ENCODE assay signal across 8 cellular contexts in genomic region chr17:57671546-57672204, GRCh38.
DNase-seq lines count a peak whose midpoint lies in the region; ATAC-seq and TF ChIP-seq lines count a peak whose summit lies in the region.

No MANE protein-coding gene starts in this region.

- CTCF ChIA-PET in RWPE1 (lab: Yijun Ruan, JAX) = interaction anchor here (0.5 to 1.7 kb wide), 25 partner anchors 9 to 1670 kb away, joined by 3 to 28 read pairs (median 3); no protein-coding TSS in a partner anchor

- peaks cover 11% of the 10 kb centered on the region for H3K36me3 Mint-ChIP-seq in activated T-helper 2 cell treated with anti-CD3 and anti-CD28 coated beads, Interferon-gamma antibody, Interleukin-2, Interleukin-4, amounts not matched to agents 10 μg/mL and 5 μg/mL and 100 μg/mL, durations not matched to agents 14 hours and 24 hours and 36 hours (ENCODE audit: low read depth)

- ATAC-seq in GM19023 (IDR thresholded peaks at IDR 0.05; ENCODE audit: unreplicated experiment) = peak; percentile 67

- H3K27ac ChIP-seq in RWPE1 (peak overlapping the region; percentile 79), temporal lobe (ENCODE audit: low read depth, low read length) (peak overlapping the region; percentile 63)

- DNase-seq in ACHN = peak; percentile 76
- peak; percentile 25 for DNase-seq in LNCaP clone FGC (ENCODE audit: low read depth)
- peak; percentile 72 for DNase-seq in RWPE1 (ENCODE audit: low spot score)
- peak; percentile 53 for DNase-seq in activated T-helper 2 cell treated with anti-CD3 and anti-CD28 coated beads, Interferon-gamma antibody, Interleukin-2, Interleukin-4, amounts not matched to agents 10 μg/mL and 5 μg/mL and 100 μg/mL, durations not matched to agents 14 hours and 24 hours and 36 hours (ENCODE audit: low spot score)
- DNase-seq in fibroblast of villous mesenchyme (ENCODE audit: low read depth) = peak; percentile 81
- DNase-seq in occipital lobe (lab: John Stamatoyannopoulos, UW) = peak; percentile 65

- no peaks in the 10 kb centered on the region for H3K27me3 Mint-ChIP-seq in activated T-helper 2 cell treated with anti-CD3 and anti-CD28 coated beads, Interferon-gamma antibody, Interleukin-2, Interleukin-4, amounts not matched to agents 10 μg/mL and 5 μg/mL and 100 μg/mL, durations not matched to agents 14 hours and 24 hours and 36 hours (ENCODE audit: low read depth)

- no peaks in the 10 kb centered on the region for H3K9me3 Mint-ChIP-seq in activated T-helper 2 cell treated with anti-CD3 and anti-CD28 coated beads, Interferon-gamma antibody, Interleukin-2, Interleukin-4, amounts not matched to agents 10 μg/mL and 5 μg/mL and 100 μg/mL, durations not matched to agents 14 hours and 24 hours and 36 hours

- H3K4me3 Mint-ChIP-seq in activated T-helper 2 cell treated with anti-CD3 and anti-CD28 coated beads, Interferon-gamma antibody, Interleukin-2, Interleukin-4, amounts not matched to agents 10 μg/mL and 5 μg/mL and 100 μg/mL, durations not matched to agents 14 hours and 24 hours and 36 hours (ENCODE audit: low read depth) = no peak overlapping the region

- intact Hi-C loops in activated T-helper 2 cell treated with anti-CD3 and anti-CD28 coated beads, Interferon-gamma antibody, Interleukin-2, Interleukin-4, amounts not matched to agents 10 μg/mL and 5 μg/mL and 100 μg/mL, durations not matched to agents 14 hours and 24 hours and 36 hours (cut with micrococcal nuclease) = loop anchor here (2.0 to 5.0 kb wide), 2 partner anchors 69 to 429 kb away; no protein-coding TSS in a partner anchor

- H3K27ac Mint-ChIP-seq in activated T-helper 2 cell treated with anti-CD3 and anti-CD28 coated beads, Interferon-gamma antibody, Interleukin-2, Interleukin-4, amounts not matched to agents 10 μg/mL and 5 μg/mL and 100 μg/mL, durations not matched to agents 14 hours and 24 hours and 36 hours = peak overlapping the region; percentile 45

- TF ChIP-seq CTCF in LNCaP clone FGC (IDR thresholded peaks at IDR 0.05; ENCODE audit: control insufficient read depth, extremely low read depth, insufficient read depth) (peak; percentile 85), RWPE1 (conservative IDR thresholded peaks at IDR 0.05; ENCODE audit: low read depth) (peak; percentile 98), fibroblast of villous mesenchyme (IDR thresholded peaks at IDR 0.05; ENCODE audit: insufficient read depth, low read depth, low read length) (peak; percentile 97)

- no peak overlapping the region for H3K4me3 ChIP-seq in LNCaP clone FGC (ENCODE audit: low read depth, low read length)
- no peak overlapping the region for H3K4me3 ChIP-seq in fibroblast of villous mesenchyme (ENCODE audit: low read depth, low read length)

- peaks cover 5% of the 10 kb centered on the region for H3K4me1 Mint-ChIP-seq in activated T-helper 2 cell treated with anti-CD3 and anti-CD28 coated beads, Interferon-gamma antibody, Interleukin-2, Interleukin-4, amounts not matched to agents 10 μg/mL and 5 μg/mL and 100 μg/mL, durations not matched to agents 14 hours and 24 hours and 36 hours (ENCODE audit: low read depth)

- in situ Hi-C loops in ACHN (cut with HindIII; ENCODE audit: low pct_ligation_motif_present, low pct_unique_long_range_greater_than_20kb, low sequenced_read_pairs) = no loop called here

- POLR2A ChIA-PET in RWPE1 (lab: Yijun Ruan, JAX; ENCODE audit: low non-redundant PET) = interaction anchor here (0.6 kb wide), 1 partner anchor 415 kb away, joined by 8 read pairs; no protein-coding TSS in a partner anchor

Comparison
In these comparisons a context has a peak if more than half of its experiments do, and no peak if none do; other contexts are left out.
1. DNase-seq: peak in every context shown above with its lines; median percentile 81 in fibroblast of villous mesenchyme; 76 in ACHN; 72 in RWPE1; 65 in occipital lobe; 53 in activated T-helper 2 cell treated with anti-CD3 and anti-CD28 coated beads, Interferon-gamma antibody, Interleukin-2, Interleukin-4, amounts not matched to agents 10 μg/mL and 5 μg/mL and 100 μg/mL, durations not matched to agents 14 hours and 24 hours and 36 hours; 25 in LNCaP clone FGC.